16 cellular contexts compared by ENCODE assay signal in the genomic region with DNA sequence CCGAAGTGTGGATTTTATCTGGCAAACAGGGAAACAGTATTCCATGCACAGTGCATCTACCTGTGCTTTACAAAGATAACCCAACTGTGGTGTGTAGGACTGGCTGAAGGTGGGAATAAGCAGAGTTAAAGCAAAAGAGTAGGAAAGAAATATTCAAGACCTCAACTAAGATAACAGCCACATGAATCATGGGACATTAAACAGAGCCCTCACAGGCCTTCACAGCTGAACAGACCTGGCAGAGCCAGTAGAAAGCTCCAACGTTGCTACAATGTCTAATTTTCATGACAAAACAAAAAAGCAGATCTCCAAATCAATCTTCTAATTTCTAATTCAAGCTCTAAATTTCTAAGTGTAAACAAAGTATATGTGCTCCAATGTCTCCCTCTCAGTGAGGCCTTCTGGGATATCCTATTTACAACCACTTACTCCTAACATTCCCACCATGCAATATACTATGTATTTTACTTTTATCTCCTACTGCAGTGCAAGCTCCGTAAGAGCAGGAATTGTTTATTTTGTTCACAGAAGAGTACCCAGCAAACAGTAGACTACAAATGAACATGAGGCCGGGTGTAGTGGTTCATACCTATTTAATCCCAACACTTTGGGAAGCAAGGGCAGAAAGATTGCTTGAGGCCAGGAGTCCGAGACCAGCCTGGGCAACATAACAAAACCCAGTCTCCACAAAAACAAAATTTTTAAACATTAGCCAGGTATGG.
DNase-seq lines count a peak whose midpoint lies in the region; ATAC-seq and TF ChIP-seq lines count a peak whose summit lies in the region.
"Had no signal": no experiment of that assay in that cellular context is flagged by ENCODE, and none has a peak within 500 bp of the region (broad histone marks: within the 10 kb centered on the region; RNA-seq: fewer than 3 reads in every experiment).

No MANE protein-coding gene starts in this region.

- H3K9me3 Mint-ChIP-seq in GM23338 (no peaks in the 10 kb centered on the region), progenitor cell of endocrine pancreas (ENCODE audit: low read depth) (no peaks in the 10 kb centered on the region)
- no peaks in the 10 kb centered on the region for H3K9me3 Mint-ChIP-seq in effector memory CD8-positive, alpha-beta T cell
- H3K9me3 Mint-ChIP-seq: activated CD4-positive, alpha-beta T cell treated with anti-CD3 and anti-CD28 coated beads, Interleukin-2, amount 10 ng/mL, durations not matched to agents 7 days and 5 days; CD14-positive monocyte had no signal

- H3K9me2 ChIP-seq in GM23338 (ENCODE audit: insufficient read depth) (no peaks in the 10 kb centered on the region), hepatocyte (replicated peaks; ENCODE audit: insufficient read depth) (no peaks in the 10 kb centered on the region)

- in situ Hi-C loops in brain microvascular endothelial cell (cut with HindIII; ENCODE audit: low pct_ligation_motif_present, low sequenced_read_pairs): no loop called here

- ATAC-seq in GM23338 (no peak), HG02852 (IDR thresholded peaks at IDR 0.05; ENCODE audit: unreplicated experiment) (no peak)
- no peak for ATAC-seq in effector memory CD8-positive, alpha-beta T cell (replicated peaks)

- H3K27ac ChIP-seq in GM23338 (ENCODE audit: low read depth) (peak overlapping the region; percentile 40; the same call in 1 of the 2 replicates), hepatocyte (peak overlapping the region; percentile 68), brain microvascular endothelial cell (no peak overlapping the region)
- H3K27ac ChIP-seq: right atrium auricular region had no signal

- H3K9me3 ChIP-seq in hepatocyte (ENCODE audit: low read depth): no peaks in the 10 kb centered on the region
- H3K9me3 ChIP-seq: right atrium auricular region had no signal

- peaks cover 15% of the 10 kb centered on the region for H3K4me1 Mint-ChIP-seq in GM23338
- peaks cover 15% of the 10 kb centered on the region for H3K4me1 Mint-ChIP-seq in progenitor cell of endocrine pancreas (ENCODE audit: low read depth)
- H3K4me1 Mint-ChIP-seq in effector memory CD8-positive, alpha-beta T cell (ENCODE audit: low read depth in 2 of 2): peaks cover 1 to 3% of the 10 kb centered on the region in 2 donors
- H3K4me1 Mint-ChIP-seq: activated CD4-positive, alpha-beta T cell treated with anti-CD3 and anti-CD28 coated beads, Interleukin-2, amount 10 ng/mL, durations not matched to agents 7 days and 5 days had no signal

- no peak overlapping the region for H3K4me3 Mint-ChIP-seq in GM23338
- H3K4me3 Mint-ChIP-seq in progenitor cell of endocrine pancreas (ENCODE audit: low read depth): no peak overlapping the region
- H3K4me3 Mint-ChIP-seq in effector memory CD8-positive, alpha-beta T cell: no peak overlapping the region
- H3K4me3 Mint-ChIP-seq: activated CD4-positive, alpha-beta T cell treated with anti-CD3 and anti-CD28 coated beads, Interleukin-2, amount 10 ng/mL, durations not matched to agents 7 days and 5 days; CD14-positive monocyte had no signal

- H3K4me2 ChIP-seq in GM23338 (no peak overlapping the region), hepatocyte (peak overlapping the region; percentile 33)

- H3K79me2 ChIP-seq in GM23338 (replicated peaks; ENCODE audit: insufficient read depth) (peaks cover 84% of the 10 kb centered on the region), hepatocyte (peaks cover 87% of the 10 kb centered on the region)

- H3K27me3 ChIP-seq in GM23338 (ENCODE audit: insufficient read depth) (no peaks in the 10 kb centered on the region), hepatocyte (no peaks in the 10 kb centered on the region), brain microvascular endothelial cell (replicated peaks) (no peaks in the 10 kb centered on the region)
- H3K27me3 ChIP-seq: right atrium auricular region had no signal

- H3K4me3 ChIP-seq in GM23338 (no peak overlapping the region), hepatocyte (no peak overlapping the region), brain microvascular endothelial cell (ENCODE audit: low read depth, low read length) (no peak overlapping the region)
- H3K4me3 ChIP-seq: right atrium auricular region had no signal

- H3K36me3 Mint-ChIP-seq in GM23338 (ENCODE audit: low read depth): peaks cover 3% of the 10 kb centered on the region; the same call in 1 of the 3 replicates
- peaks cover 9% of the 10 kb centered on the region for H3K36me3 Mint-ChIP-seq in progenitor cell of endocrine pancreas (ENCODE audit: insufficient read depth)
- H3K36me3 Mint-ChIP-seq in effector memory CD8-positive, alpha-beta T cell (ENCODE audit: insufficient read depth): peaks cover 27% of the 10 kb centered on the region

- H4K20me1 ChIP-seq in GM23338 (replicated peaks; ENCODE audit: insufficient read depth): peaks cover 18% of the 10 kb centered on the region; the same call in 1 of the 2 replicates
- H4K20me1 ChIP-seq in hepatocyte (ENCODE audit: insufficient read depth, poor library complexity, severe bottlenecking): peaks cover 49% of the 10 kb centered on the region

- no peaks in the 10 kb centered on the region; the same call in 1 of the 2 replicates for H3K36me3 ChIP-seq in GM23338 (ENCODE audit: insufficient read depth)
- H3K36me3 ChIP-seq in hepatocyte (replicated peaks; ENCODE audit: insufficient read depth, low read depth): no peaks in the 10 kb centered on the region
- peaks cover 5% of the 10 kb centered on the region for H3K36me3 ChIP-seq in brain microvascular endothelial cell (replicated peaks)
- H3K36me3 ChIP-seq: right atrium auricular region had no signal

- peaks cover 2% of the 10 kb centered on the region for H3K27me3 Mint-ChIP-seq in GM23338 (ENCODE audit: insufficient read depth, low read depth, poor library complexity)
- H3K27me3 Mint-ChIP-seq in progenitor cell of endocrine pancreas: no peaks in the 10 kb centered on the region
- no peaks in the 10 kb centered on the region for H3K27me3 Mint-ChIP-seq in effector memory CD8-positive, alpha-beta T cell
- H3K27me3 Mint-ChIP-seq: activated CD4-positive, alpha-beta T cell treated with anti-CD3 and anti-CD28 coated beads, Interleukin-2, amount 10 ng/mL, durations not matched to agents 7 days and 5 days had no signal

- 55% methylated on average over 5 of the region's 5 CpGs for WGBS in hepatocyte (ENCODE audit: low lambda C conversion rate, missing lambda C conversion rate)

- H3K4me1 ChIP-seq in GM23338 (ENCODE audit: insufficient read depth): no peaks in the 10 kb centered on the region
- H3K4me1 ChIP-seq in hepatocyte (ENCODE audit: insufficient read depth): peaks cover 5% of the 10 kb centered on the region

- H2AFZ ChIP-seq in GM23338 (no peak overlapping the region), hepatocyte (no peak overlapping the region)

- TF ChIP-seq CTCF in GM23338 (conservative IDR thresholded peaks at IDR 0.05; ENCODE audit: low read depth in 2 of 2): no peak
- no peak for TF ChIP-seq CTCF in hepatocyte (IDR thresholded peaks at IDR 0.05; ENCODE audit: poor library complexity)
- TF ChIP-seq CTCF in progenitor cell of endocrine pancreas (IDR thresholded peaks at IDR 0.05; ENCODE audit: unreplicated experiment): no peak
- TF ChIP-seq CTCF in brain microvascular endothelial cell (IDR thresholded peaks at IDR 0.05; ENCODE audit: low read depth, low read length, missing control alignments): no peak

- DNase-seq in GM23338 (ENCODE audit: low spot score): no peak
- peak; percentile 73 for DNase-seq in NCI-H510A treated with DMSO at 0.1 percent for 48 hours (lab: John Stamatoyannopoulos, UW)
- no peak for DNase-seq in hepatocyte (ENCODE audit: low spot score)
- no peak for DNase-seq in progenitor cell of endocrine pancreas (ENCODE audit: low spot score, unreplicated experiment)
- no peak for DNase-seq in hippocampal formation (lab: John Stamatoyannopoulos, UW)
- no peak for DNase-seq in effector memory CD8-positive, alpha-beta T cell
- no peak for DNase-seq in brain microvascular endothelial cell
- DNase-seq: activated CD4-positive, alpha-beta T cell treated with anti-CD3 and anti-CD28 coated beads, Interleukin-2, amount 10 ng/mL, durations not matched to agents 7 days and 5 days; activated T-cell treated with anti-CD3 and anti-CD28 coated beads, Interleukin-2, amount 50 U/mL, for 48 hours; amygdala; NCI-H524 treated with DMSO at 0.1 percent for 48 hours; stimulated activated CD4-positive, alpha-beta T cell treated with anti-CD3 and anti-CD28 coated beads, Interleukin-2, amount 100 ng/mL, for 48 hours; T-helper 2 cell had no signal

- H3F3A ChIP-seq in GM23338 (replicated peaks; ENCODE audit: low read depth): no peaks in the 10 kb centered on the region

- H3K27ac Mint-ChIP-seq in GM23338 (peak overlapping the region; percentile 68), progenitor cell of endocrine pancreas (peak overlapping the region; percentile 3)
- H3K27ac Mint-ChIP-seq in effector memory CD8-positive, alpha-beta T cell: peak overlapping the region in 1 of 2 donors; percentile 62
- H3K27ac Mint-ChIP-seq: activated CD4-positive, alpha-beta T cell treated with anti-CD3 and anti-CD28 coated beads, Interleukin-2, amount 10 ng/mL, durations not matched to agents 7 days and 5 days had no signal

TF ChIP-seq in GM23338, 12 proteins besides CTCF, POLR2A, EP300 and RAD21 (continues in another document):
- TF ChIP-seq ZNF331 (CRISPR knock-in tag; IDR thresholded peaks at IDR 0.05; ENCODE audit: low read depth) (no peak), EZH2 (IDR thresholded peaks at IDR 0.05; ENCODE audit: low read depth, unreplicated experiment) (no peak)
- TF ChIP-seq, protein P1, sequence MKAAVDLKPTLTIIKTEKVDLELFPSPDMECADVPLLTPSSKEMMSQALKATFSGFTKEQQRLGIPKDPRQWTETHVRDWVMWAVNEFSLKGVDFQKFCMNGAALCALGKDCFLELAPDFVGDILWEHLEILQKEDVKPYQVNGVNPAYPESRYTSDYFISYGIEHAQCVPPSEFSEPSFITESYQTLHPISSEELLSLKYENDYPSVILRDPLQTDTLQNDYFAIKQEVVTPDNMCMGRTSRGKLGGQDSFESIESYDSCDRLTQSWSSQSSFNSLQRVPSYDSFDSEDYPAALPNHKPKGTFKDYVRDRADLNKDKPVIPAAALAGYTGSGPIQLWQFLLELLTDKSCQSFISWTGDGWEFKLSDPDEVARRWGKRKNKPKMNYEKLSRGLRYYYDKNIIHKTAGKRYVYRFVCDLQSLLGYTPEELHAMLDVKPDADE (IDR thresholded peaks at IDR 0.05): no peak
